In the genomic region with DNA sequence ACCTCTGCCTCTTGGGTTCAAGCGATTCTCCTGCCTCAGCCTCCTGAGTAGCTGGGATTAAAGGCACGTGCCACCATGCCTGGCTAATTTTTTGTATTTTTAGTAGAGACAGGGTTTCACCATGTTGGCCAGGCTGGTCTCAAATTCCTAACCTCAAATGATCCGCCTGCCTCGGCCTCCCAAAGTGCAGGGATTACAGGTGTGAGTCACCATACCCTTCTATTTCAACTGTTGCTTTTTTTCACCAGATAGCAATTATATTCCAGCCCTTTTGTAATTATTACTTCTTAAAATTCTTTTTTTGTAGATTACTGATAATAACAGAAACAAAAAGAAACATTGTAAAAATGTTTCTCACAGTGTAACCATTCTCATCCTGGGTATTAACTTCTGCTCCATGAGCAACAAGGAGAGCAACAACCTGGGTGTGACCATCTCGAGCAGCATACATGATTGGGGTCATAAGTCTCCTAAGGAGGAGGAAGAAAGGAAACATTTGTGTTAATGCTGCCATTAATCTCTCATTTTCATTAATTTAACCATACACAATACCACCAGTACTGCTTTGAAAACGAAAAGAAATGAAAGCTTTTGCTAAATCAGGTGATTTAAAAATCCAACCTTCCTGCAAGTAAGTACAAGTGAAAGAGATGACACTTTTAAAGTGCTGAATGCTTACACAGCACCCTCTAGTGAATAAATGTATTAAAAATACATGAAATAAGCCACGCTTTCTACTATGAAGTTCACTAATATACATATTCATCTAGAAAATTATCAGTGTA, we compare ENCODE assay signal across 9 cellular contexts. TPM values are rescaled to one million over a fixed set of nuclear protein-coding genes. Genes with fewer than 3 reads are reported as not detected.
DNase-seq lines count a peak whose midpoint lies in the region; ATAC-seq, FAIRE-seq and TF ChIP-seq lines count a peak whose summit lies in the region.
"Had no signal": no experiment of that assay in that cellular context is flagged by ENCODE, and none has a peak within 500 bp of the region (broad histone marks: within the 10 kb centered on the region; RNA-seq: fewer than 3 reads in every experiment).

No MANE protein-coding gene starts in this region.

- no peaks in the 10 kb centered on the region for H3K36me3 Mint-ChIP-seq in activated T-helper 1 cell treated with anti-CD3 and anti-CD28 coated beads, Interleukin-12 subunit alpha, Interleukin-12 subunit beta, Interleukin-2, Interleukin-4 antibody, amounts not matched to agents 30 ng/mL and 10 ng/mL and 1 ng/mL, durations not matched to agents 14 hours and 24 hours and 36 hours (ENCODE audit: low read depth)
- H3K36me3 Mint-ChIP-seq: IgD-negative memory B cell had no signal

- no peaks in the 10 kb centered on the region for H3F3A ChIP-seq in MM.1S (ENCODE audit: insufficient read depth, low read length)

- no peak overlapping the region for H3K9ac ChIP-seq in MM.1S (ENCODE audit: low read length)
- no peak overlapping the region for H3K9ac ChIP-seq in parathyroid adenoma

- H3K4me1 ChIP-seq in MM.1S (ENCODE audit: low read length) (peaks cover 15% of the 10 kb centered on the region), parathyroid adenoma (no peaks in the 10 kb centered on the region), suprapubic skin (peaks cover 4% of the 10 kb centered on the region)

- H3K27ac ChIP-seq in MM.1S (ENCODE audit: low read length) (no peak overlapping the region), parathyroid adenoma (no peak overlapping the region), suprapubic skin (no peak overlapping the region)

- peak; percentile 81 for TF ChIP-seq CTCF in MM.1S (IDR thresholded peaks at IDR 0.05; ENCODE audit: low read length)
- TF ChIP-seq CTCF in bronchial epithelial cell (IDR thresholded peaks at IDR 0.05; ENCODE audit: insufficient read depth, low read length, severe bottlenecking), result peak; percentile 35
- peak; percentile 6 for TF ChIP-seq CTCF in parathyroid adenoma (IDR thresholded peaks at IDR 0.05)
- TF ChIP-seq CTCF in suprapubic skin (IDR thresholded peaks at IDR 0.05), result peak in 1 of 2 donors; percentile 23

- H3K4me2 ChIP-seq in MM.1S (ENCODE audit: low read depth, low read length) (no peak overlapping the region), parathyroid adenoma (ENCODE audit: low read length) (no peak overlapping the region)

- H3K4me1 Mint-ChIP-seq in activated T-helper 1 cell treated with anti-CD3 and anti-CD28 coated beads, Interleukin-12 subunit alpha, Interleukin-12 subunit beta, Interleukin-2, Interleukin-4 antibody, amounts not matched to agents 30 ng/mL and 10 ng/mL and 1 ng/mL, durations not matched to agents 14 hours and 24 hours and 36 hours (ENCODE audit: low read depth), result no peaks in the 10 kb centered on the region
- H3K4me1 Mint-ChIP-seq: IgD-negative memory B cell had no signal

- no peak for TF ChIP-seq EP300 in suprapubic skin (IDR thresholded peaks at IDR 0.05)

- H4K20me1 ChIP-seq in MM.1S (ENCODE audit: insufficient read depth, low read length), result no peaks in the 10 kb centered on the region

- H2AFZ ChIP-seq in MM.1S (ENCODE audit: low read length) (no peak overlapping the region), parathyroid adenoma (no peak overlapping the region)

- 54% methylated on average over 7 of the region's 7 CpGs for WGBS in suprapubic skin

- H3K27me3 ChIP-seq in MM.1S (replicated peaks; ENCODE audit: insufficient read depth, low read length), result no peaks in the 10 kb centered on the region
- H3K27me3 ChIP-seq in bronchial epithelial cell (ENCODE audit: control insufficient read depth, insufficient read depth, low read length), result no peaks in the 10 kb centered on the region
- no peaks in the 10 kb centered on the region for H3K27me3 ChIP-seq in parathyroid adenoma (ENCODE audit: control insufficient read depth, insufficient read depth, low read length)
- no peaks in the 10 kb centered on the region for H3K27me3 ChIP-seq in suprapubic skin

- no peak for TF ChIP-seq POLR2A in suprapubic skin (IDR thresholded peaks at IDR 0.05)

- H3K4me3 ChIP-seq in MM.1S (ENCODE audit: low read length) (no peak overlapping the region), bronchial epithelial cell (ENCODE audit: low read depth, low read length) (no peak overlapping the region), parathyroid adenoma (ENCODE audit: low read depth, low read length) (no peak overlapping the region), suprapubic skin (no peak overlapping the region)

- peak; percentile 67 for DNase-seq in DMS53 treated with DMSO at 0.1 percent for 48 hours (lab: John Stamatoyannopoulos, UW; ENCODE audit: unreplicated experiment)
- DNase-seq in MM.1S, result peak; percentile 79
- DNase-seq in bronchial epithelial cell (ENCODE audit: low read depth), result peak; percentile 54
- DNase-seq in suprapubic skin (ENCODE audit: low spot score in 2 of 2), result no peak
- DNase-seq in activated CD8-positive, alpha-beta memory T cell treated with anti-CD3 and anti-CD28 coated beads, Interleukin-2, amount 50 U/mL, for 48 hours, result no peak
- DNase-seq in activated T-helper 1 cell treated with anti-CD3 and anti-CD28 coated beads, Interleukin-12 subunit alpha, Interleukin-12 subunit beta, Interleukin-2, Interleukin-4 antibody, amounts not matched to agents 30 ng/mL and 10 ng/mL and 1 ng/mL, durations not matched to agents 14 hours and 24 hours and 36 hours (ENCODE audit: low spot score), result no peak

- H3K79me2 ChIP-seq in MM.1S (ENCODE audit: low read length) (no peaks in the 10 kb centered on the region), parathyroid adenoma (no peaks in the 10 kb centered on the region)

- intact Hi-C loops in activated T-helper 1 cell treated with anti-CD3 and anti-CD28 coated beads, Interleukin-12 subunit alpha, Interleukin-12 subunit beta, Interleukin-2, Interleukin-4 antibody, amounts not matched to agents 30 ng/mL and 10 ng/mL and 1 ng/mL, durations not matched to agents 14 hours and 24 hours and 36 hours (cut with micrococcal nuclease), result no loop called here

- no peak for FAIRE-seq in bronchial epithelial cell (lab: Jason Lieb, UNC)

- no peak overlapping the region for H3K4me3 Mint-ChIP-seq in activated T-helper 1 cell treated with anti-CD3 and anti-CD28 coated beads, Interleukin-12 subunit alpha, Interleukin-12 subunit beta, Interleukin-2, Interleukin-4 antibody, amounts not matched to agents 30 ng/mL and 10 ng/mL and 1 ng/mL, durations not matched to agents 14 hours and 24 hours and 36 hours
- H3K4me3 Mint-ChIP-seq: IgD-negative memory B cell had no signal

- H3K9me2 ChIP-seq in MM.1S (replicated peaks; ENCODE audit: insufficient read depth, low read length), result no peaks in the 10 kb centered on the region

- no peak overlapping the region for H3K27ac Mint-ChIP-seq in activated T-helper 1 cell treated with anti-CD3 and anti-CD28 coated beads, Interleukin-12 subunit alpha, Interleukin-12 subunit beta, Interleukin-2, Interleukin-4 antibody, amounts not matched to agents 30 ng/mL and 10 ng/mL and 1 ng/mL, durations not matched to agents 14 hours and 24 hours and 36 hours
- H3K27ac Mint-ChIP-seq: IgD-negative memory B cell had no signal

- no peaks in the 10 kb centered on the region for H3K27me3 Mint-ChIP-seq in activated T-helper 1 cell treated with anti-CD3 and anti-CD28 coated beads, Interleukin-12 subunit alpha, Interleukin-12 subunit beta, Interleukin-2, Interleukin-4 antibody, amounts not matched to agents 30 ng/mL and 10 ng/mL and 1 ng/mL, durations not matched to agents 14 hours and 24 hours and 36 hours (ENCODE audit: insufficient read depth)
- H3K27me3 Mint-ChIP-seq: IgD-negative memory B cell had no signal

- no peaks in the 10 kb centered on the region for H3K9me3 ChIP-seq in MM.1S (replicated peaks; ENCODE audit: insufficient read depth, low read length)
- no peaks in the 10 kb centered on the region for H3K9me3 ChIP-seq in parathyroid adenoma (ENCODE audit: control insufficient read depth, low read length)
- no peaks in the 10 kb centered on the region for H3K9me3 ChIP-seq in suprapubic skin

- ATAC-seq in GM21390 (IDR thresholded peaks at IDR 0.05; ENCODE audit: unreplicated experiment), result peak; percentile 80

- H3K36me3 ChIP-seq in MM.1S (replicated peaks; ENCODE audit: insufficient read depth, low read length) (no peaks in the 10 kb centered on the region), bronchial epithelial cell (ENCODE audit: control insufficient read depth, insufficient read depth, low read length) (no peaks in the 10 kb centered on the region), parathyroid adenoma (ENCODE audit: control insufficient read depth, insufficient read depth, low read length) (no peaks in the 10 kb centered on the region), suprapubic skin (no peaks in the 10 kb centered on the region)

- H3K9me3 Mint-ChIP-seq in activated T-helper 1 cell treated with anti-CD3 and anti-CD28 coated beads, Interleukin-12 subunit alpha, Interleukin-12 subunit beta, Interleukin-2, Interleukin-4 antibody, amounts not matched to agents 30 ng/mL and 10 ng/mL and 1 ng/mL, durations not matched to agents 14 hours and 24 hours and 36 hours, result no peaks in the 10 kb centered on the region

RNA-seq across cellular contexts. Expression of gene ASZ1, which starts 41.8 kb away (rescaled TPM):
- not detected in 2 replicates for total RNA-seq in bronchial epithelial cell
- total RNA-seq in suprapubic skin, result not detected
- not detected in 2 replicates for total RNA-seq in activated T-helper 1 cell treated with anti-CD3 and anti-CD28 coated beads, Interleukin-12 subunit alpha, Interleukin-12 subunit beta, Interleukin-2, Interleukin-4 antibody, amounts not matched to agents 30 ng/mL and 10 ng/mL and 1 ng/mL, durations not matched to agents 14 hours and 24 hours and 36 hours

Comparison
In these comparisons a context has a peak if more than half of its experiments do, and no peak if none do; other contexts are left out.
1. DNase-seq: peak in DMS53 treated with DMSO at 0.1 percent for 48 hours (single experiment), MM.1S (single experiment) and bronchial epithelial cell (single experiment); none in suprapubic skin (0 of 2), activated CD8-positive, alpha-beta memory T cell treated with anti-CD3 and anti-CD28 coated beads, Interleukin-2, amount 50 U/mL, for 48 hours (single experiment) and activated T-helper 1 cell treated with anti-CD3 and anti-CD28 coated beads, Interleukin-12 subunit alpha, Interleukin-12 subunit beta, Interleukin-2, Interleukin-4 antibody, amounts not matched to agents 30 ng/mL and 10 ng/mL and 1 ng/mL, durations not matched to agents 14 hours and 24 hours and 36 hours (single experiment).